1 cellular context compared by ENCODE assay signal in the genomic region with DNA sequence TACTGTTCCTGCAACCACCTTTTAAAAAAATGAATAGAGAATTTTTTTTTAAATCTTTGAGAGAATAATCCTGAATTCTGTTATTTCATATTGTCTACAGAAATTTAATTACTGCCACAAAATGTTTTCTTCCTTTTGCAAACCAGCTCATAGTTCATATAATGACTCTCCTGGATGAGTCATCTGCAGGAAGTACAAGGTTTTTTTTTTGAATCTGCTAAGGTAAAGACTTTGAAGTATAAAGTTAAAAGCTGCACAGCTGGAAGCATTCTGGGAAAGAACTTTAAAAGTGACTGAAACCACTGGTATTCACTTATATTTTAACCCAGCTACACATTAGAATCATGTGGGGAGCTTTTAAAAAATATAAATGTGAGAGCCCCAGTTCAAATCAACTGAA.
TF ChIP-seq lines count a peak whose summit lies in the region.

No MANE protein-coding gene starts in this region.

TF ChIP-seq in HEK293, 187 proteins besides CTCF, POLR2A, EP300 and RAD21 (continued from another document):
- TF ChIP-seq ZNF843 (tag by site-specific recombination; IDR thresholded peaks at IDR 0.05) (no peak), ZNF16 (tag by site-specific recombination; IDR thresholded peaks at IDR 0.05; ENCODE audit: low read depth) (no peak)
- TF ChIP-seq, protein P1, sequence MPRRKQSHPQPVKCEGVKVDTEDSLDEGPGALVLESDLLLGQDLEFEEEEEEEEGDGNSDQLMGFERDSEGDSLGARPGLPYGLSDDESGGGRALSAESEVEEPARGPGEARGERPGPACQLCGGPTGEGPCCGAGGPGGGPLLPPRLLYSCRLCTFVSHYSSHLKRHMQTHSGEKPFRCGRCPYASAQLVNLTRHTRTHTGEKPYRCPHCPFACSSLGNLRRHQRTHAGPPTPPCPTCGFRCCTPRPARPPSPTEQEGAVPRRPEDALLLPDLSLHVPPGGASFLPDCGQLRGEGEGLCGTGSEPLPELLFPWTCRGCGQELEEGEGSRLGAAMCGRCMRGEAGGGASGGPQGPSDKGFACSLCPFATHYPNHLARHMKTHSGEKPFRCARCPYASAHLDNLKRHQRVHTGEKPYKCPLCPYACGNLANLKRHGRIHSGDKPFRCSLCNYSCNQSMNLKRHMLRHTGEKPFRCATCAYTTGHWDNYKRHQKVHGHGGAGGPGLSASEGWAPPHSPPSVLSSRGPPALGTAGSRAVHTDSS (tag by site-specific recombination; IDR thresholded peaks at IDR 0.05): no peak
